Comparison of ENCODE assay signal across 31 cellular contexts in genomic region chr1:105516068-105516467, GRCh38.
A peak's percentile ranks its signal among the peaks of the same experiment; 100 is the strongest.
DNase-seq lines count a peak whose midpoint lies in the region; ATAC-seq, FAIRE-seq and TF ChIP-seq lines count a peak whose summit lies in the region.
"Had no signal": no experiment of that assay in that cellular context is flagged by ENCODE, and none has a peak within 500 bp of the region (broad histone marks: within the 10 kb centered on the region; RNA-seq: fewer than 3 reads in every experiment).

No MANE protein-coding gene starts in this region.

- no peak overlapping the region for H3K4me3 ChIP-seq in kidney (ENCODE audit: low read length in 2 of 2)
- no peak overlapping the region for H3K4me3 ChIP-seq in neural cell (ENCODE audit: low read length)
- no peak overlapping the region for H3K4me3 ChIP-seq in transverse colon
- H3K4me3 ChIP-seq: A549; BLaER1; BLaER1 treated with 17β-estradiol and CSF1 and Interleukin-3, amounts not matched to agents 10 nM and 100 nM had no signal

- no peak overlapping the region for H3K4me2 ChIP-seq in neural cell (ENCODE audit: low read length)
- H3K4me2 ChIP-seq: A549; BLaER1; BLaER1 treated with 17β-estradiol and CSF1 and Interleukin-3, amounts not matched to agents 10 nM and 100 nM had no signal

- no peaks in the 10 kb centered on the region for H3K9me3 ChIP-seq in kidney (ENCODE audit: control insufficient read depth in 1 of 2, low read length in 2 of 2)
- H3K9me3 ChIP-seq in neural cell (ENCODE audit: low read length), result no peaks in the 10 kb centered on the region
- no peaks in the 10 kb centered on the region for H3K9me3 ChIP-seq in transverse colon
- H3K9me3 ChIP-seq: A549; BE2C; BLaER1; BLaER1 treated with 17β-estradiol and CSF1 and Interleukin-3, amounts not matched to agents 10 nM and 100 nM; Caco-2 had no signal

- H3K27ac ChIP-seq in kidney (ENCODE audit: low read depth in 2 of 2, low read length in 2 of 2) (no peak overlapping the region), neural cell (ENCODE audit: low read length) (no peak overlapping the region), transverse colon (no peak overlapping the region)
- H3K27ac ChIP-seq: 22Rv1; A549; BLaER1; BLaER1 treated with 17β-estradiol and CSF1 and Interleukin-3, amounts not matched to agents 10 nM and 100 nM; C4-2B had no signal

- H2AFZ ChIP-seq in neural cell (ENCODE audit: low read depth, low read length), result no peak overlapping the region

- no peaks in the 10 kb centered on the region for H3K79me2 ChIP-seq in neural cell (replicated peaks; ENCODE audit: insufficient read depth, low read length)

- no peak for ATAC-seq in HG03097 (IDR thresholded peaks at IDR 0.05; ENCODE audit: low FRiP score, unreplicated experiment)
- ATAC-seq: A549; CD8-positive, alpha-beta T cell had no signal

- H4K20me1 ChIP-seq in neural cell (ENCODE audit: insufficient read depth), result no peaks in the 10 kb centered on the region
- H4K20me1 ChIP-seq: BLaER1; BLaER1 treated with 17β-estradiol and CSF1 and Interleukin-3, amounts not matched to agents 10 nM and 100 nM had no signal

- no peaks in the 10 kb centered on the region for H3F3A ChIP-seq in neural cell (ENCODE audit: insufficient read depth, low read length, poor library complexity, severe bottlenecking)

- intact Hi-C loops in kidney (cut with DNase I), result no loop called here
- intact Hi-C loops in transverse colon (cut with DNase I; ENCODE audit: low total_unique reads), result no loop called here

- TF ChIP-seq POLR2A in transverse colon (IDR thresholded peaks at IDR 0.05), result no peak

- no peak for TF ChIP-seq RAD21 in neural cell (conservative IDR thresholded peaks at IDR 0.05)

- TF ChIP-seq EP300 in neural cell (conservative IDR thresholded peaks at IDR 0.05; ENCODE audit: poor library complexity, severe bottlenecking), result peak; percentile 71
- TF ChIP-seq EP300 in transverse colon (IDR thresholded peaks at IDR 0.05; ENCODE audit: low read depth), result no peak

- FAIRE-seq in kidney (lab: Jason Lieb, UNC), result peak; percentile 52
- FAIRE-seq: A204.1, A549, D721Med had no signal

- no peaks in the 10 kb centered on the region for H3K9me2 ChIP-seq in neural cell (ENCODE audit: insufficient read depth, low read length)

- H3K9ac ChIP-seq in kidney (ENCODE audit: low read length in 2 of 2) (no peak overlapping the region), neural cell (ENCODE audit: low read length) (no peak overlapping the region)
- H3K9ac ChIP-seq: BLaER1; BLaER1 treated with 17β-estradiol and CSF1 and Interleukin-3, amounts not matched to agents 10 nM and 100 nM had no signal

- DNase-seq in kidney (no peak), transverse colon (no peak)
- DNase-seq: 8988T; ACHN; AML-193; BE2C; C1 segment of cervical spinal cord; Caco-2; Calu3; CD4-positive, alpha-beta memory T cell; CD4-positive, alpha-beta T cell; CD4-positive, CD25-positive, alpha-beta regulatory T cell; CD8-positive, alpha-beta memory T cell; CD8-positive, alpha-beta T cell; COR-L47; DMS 273 treated with DMSO at 0.1 percent for 48 hours; DMS153; DMS53; DMS79; DMS79 treated with DMSO at 0.1 percent for 48 hours; DND-41; EL had no signal

- in situ Hi-C loops in transverse colon (cut with MboI; ENCODE audit: low pct_ligation_motif_present in 1 of 4, low pct_unique_long_range_greater_than_20kb in 1 of 4, low sequenced_read_pairs in 3 of 4), result no loop called here

- H3K27me3 ChIP-seq in neural cell (ENCODE audit: insufficient read depth, low read depth, low read length) (no peaks in the 10 kb centered on the region), transverse colon (no peaks in the 10 kb centered on the region)
- H3K27me3 ChIP-seq: BE2C; BLaER1; BLaER1 treated with 17β-estradiol and CSF1 and Interleukin-3, amounts not matched to agents 10 nM and 100 nM had no signal

- TF ChIP-seq CTCF in kidney (IDR thresholded peaks at IDR 0.05; ENCODE audit: borderline replicate concordance, extremely low read depth, insufficient read depth) (no peak), neural cell (IDR thresholded peaks at IDR 0.05; ENCODE audit: poor library complexity, severe bottlenecking) (no peak), transverse colon (IDR thresholded peaks at IDR 0.05) (no peak)

- H3K4me1 ChIP-seq in kidney (ENCODE audit: control insufficient read depth in 1 of 2, insufficient read depth in 1 of 2, low read depth in 1 of 2, low read length in 2 of 2), result no peaks in the 10 kb centered on the region
- no peaks in the 10 kb centered on the region for H3K4me1 ChIP-seq in transverse colon
- H3K4me1 ChIP-seq: A549; BE2C; BLaER1; BLaER1 treated with 17β-estradiol and CSF1 and Interleukin-3, amounts not matched to agents 10 nM and 100 nM; Caco-2 had no signal

- H3K36me3 ChIP-seq in kidney (ENCODE audit: control insufficient read depth in 1 of 2, insufficient read depth in 2 of 2, low read length in 2 of 2) (no peaks in the 10 kb centered on the region), neural cell (ENCODE audit: insufficient read depth, low read length) (no peaks in the 10 kb centered on the region), transverse colon (no peaks in the 10 kb centered on the region)
- H3K36me3 ChIP-seq: BE2C; BLaER1; BLaER1 treated with 17β-estradiol and CSF1 and Interleukin-3, amounts not matched to agents 10 nM and 100 nM had no signal

- 45 to 82% methylated on average over 1 of the region's 1 CpG for WGBS in transverse colon (ENCODE audit: low coverage in 1 of 2), 2 donors

TF ChIP-seq in neural cell, 6 proteins besides CTCF, POLR2A, EP300 and RAD21:
- TF ChIP-seq POLR2AphosphoS5 (IDR thresholded peaks at IDR 0.05) (peak; percentile 57), SMC3 (conservative IDR thresholded peaks at IDR 0.05; ENCODE audit: poor library complexity) (no peak)
TF ChIP-seq in neural cell: peak in this region for 1.
